ENCODE assay signal across 12 cellular contexts in genomic region chr11:19577391-19577831, GRCh38.
DNase-seq lines count a peak whose midpoint lies in the region; ATAC-seq and TF ChIP-seq lines count a peak whose summit lies in the region.
"Had no signal": no experiment of that assay in that cellular context is flagged by ENCODE, and none has a peak within 500 bp of the region (broad histone marks: within the 10 kb centered on the region; RNA-seq: fewer than 3 reads in every experiment).

No MANE protein-coding gene starts in this region.

- no peak overlapping the region for H3K9ac ChIP-seq in smooth muscle cell (ENCODE audit: low read depth)

- H3K79me2 ChIP-seq in smooth muscle cell (ENCODE audit: low read depth), result no peaks in the 10 kb centered on the region

- no peaks in the 10 kb centered on the region for H3F3A ChIP-seq in smooth muscle cell (ENCODE audit: low read depth)

- peak overlapping the region; percentile 51 for H3K4me2 ChIP-seq in smooth muscle cell

- DNase-seq in HFFc6, result no peak
- DNase-seq in chondrocyte (ENCODE audit: low spot score), result no peak
- DNase-seq in left lobe of liver (ENCODE audit: low spot score), result peak; percentile 21
- no peak for DNase-seq in smooth muscle cell (lab: John Stamatoyannopoulos, UW; ENCODE audit: unreplicated experiment)
- no peak for DNase-seq in activated naive CD8-positive, alpha-beta T cell treated with anti-CD3 and anti-CD28 coated beads for 36 hours
- no peak for DNase-seq in NCI-H524 treated with DMSO at 0.1 percent for 48 hours (lab: John Stamatoyannopoulos, UW)
- DNase-seq in activated CD8-positive, alpha-beta T cell treated with anti-CD3 and anti-CD28 coated beads, Interleukin-2, amount 10 ng/mL, durations not matched to agents 7 days and 5 days, result no peak
- DNase-seq: CD8-positive, alpha-beta memory T cell; NCI-H69; stimulated activated naive CD4-positive, alpha-beta T cell treated with Interleukin-2 at 50 U/mL for 16 hours; T-helper 17 cell had no signal

- H4K20me1 ChIP-seq in smooth muscle cell (ENCODE audit: low read depth), result no peaks in the 10 kb centered on the region

- POLR2A ChIA-PET in activated CD8-positive, alpha-beta T cell treated with anti-CD3 and anti-CD28 coated beads, Interleukin-2, amount 10 ng/mL, durations not matched to agents 7 days and 5 days (lab: Charles Lee), result no interaction called here

- peak overlapping the region; percentile 81 for H3K27ac Mint-ChIP-seq in HFFc6
- H3K27ac Mint-ChIP-seq in chondrocyte (ENCODE audit: unreplicated experiment), result peak overlapping the region; percentile 93
- H3K27ac Mint-ChIP-seq in activated naive CD8-positive, alpha-beta T cell treated with anti-CD3 and anti-CD28 coated beads for 36 hours, result no peak overlapping the region
- H3K27ac Mint-ChIP-seq in activated CD8-positive, alpha-beta T cell treated with anti-CD3 and anti-CD28 coated beads, Interleukin-2, amount 10 ng/mL, durations not matched to agents 7 days and 5 days, result no peak overlapping the region
- H3K27ac Mint-ChIP-seq: T-helper 17 cell had no signal

- H3K36me3 ChIP-seq in smooth muscle cell (ENCODE audit: low read depth), result no peaks in the 10 kb centered on the region

- ATAC-seq in left lobe of liver (peak; percentile 49), HG02571 (IDR thresholded peaks at IDR 0.05; ENCODE audit: unreplicated experiment) (no peak)
- no peak for ATAC-seq in activated CD8-positive, alpha-beta T cell treated with anti-CD3 and anti-CD28 coated beads, Interleukin-2, amount 10 ng/mL, durations not matched to agents 7 days and 5 days
- ATAC-seq: T-helper 17 cell had no signal

- no peaks in the 10 kb centered on the region; the same call in none of the 2 replicates for H3K27me3 Mint-ChIP-seq in HFFc6 (ENCODE audit: insufficient read depth)
- H3K27me3 Mint-ChIP-seq in chondrocyte (ENCODE audit: low read depth), result peaks cover 1% of the 10 kb centered on the region
- H3K27me3 Mint-ChIP-seq in activated naive CD8-positive, alpha-beta T cell treated with anti-CD3 and anti-CD28 coated beads for 36 hours, result no peaks in the 10 kb centered on the region
- H3K27me3 Mint-ChIP-seq in activated CD8-positive, alpha-beta T cell treated with anti-CD3 and anti-CD28 coated beads, Interleukin-2, amount 10 ng/mL, durations not matched to agents 7 days and 5 days (ENCODE audit: low read depth), result no peaks in the 10 kb centered on the region
- H3K27me3 Mint-ChIP-seq: T-helper 17 cell had no signal

- no peaks in the 10 kb centered on the region for H3K9me3 ChIP-seq in smooth muscle cell (replicated peaks; ENCODE audit: low read depth)

- no peak overlapping the region for H3K4me3 ChIP-seq in smooth muscle cell

- H3K4me1 Mint-ChIP-seq in HFFc6 (ENCODE audit: low read depth) (peaks cover 37% of the 10 kb centered on the region), chondrocyte (ENCODE audit: low read depth) (peaks cover 33% of the 10 kb centered on the region)
- H3K4me1 Mint-ChIP-seq in activated naive CD8-positive, alpha-beta T cell treated with anti-CD3 and anti-CD28 coated beads for 36 hours, result no peaks in the 10 kb centered on the region
- no peaks in the 10 kb centered on the region for H3K4me1 Mint-ChIP-seq in activated CD8-positive, alpha-beta T cell treated with anti-CD3 and anti-CD28 coated beads, Interleukin-2, amount 10 ng/mL, durations not matched to agents 7 days and 5 days (ENCODE audit: low read depth)
- H3K4me1 Mint-ChIP-seq: CD8-positive, alpha-beta memory T cell; T-helper 17 cell had no signal

- 70% methylated on average over 5 of the region's 5 CpGs for WGBS in smooth muscle cell (ENCODE audit: low lambda C conversion rate)

- H3K9me3 Mint-ChIP-seq in HFFc6, result no peaks in the 10 kb centered on the region
- H3K9me3 Mint-ChIP-seq in chondrocyte (ENCODE audit: low read depth), result no peaks in the 10 kb centered on the region
- H3K9me3 Mint-ChIP-seq in activated naive CD8-positive, alpha-beta T cell treated with anti-CD3 and anti-CD28 coated beads for 36 hours, result peaks cover 3% of the 10 kb centered on the region
- no peaks in the 10 kb centered on the region for H3K9me3 Mint-ChIP-seq in activated CD8-positive, alpha-beta T cell treated with anti-CD3 and anti-CD28 coated beads, Interleukin-2, amount 10 ng/mL, durations not matched to agents 7 days and 5 days (ENCODE audit: insufficient read depth)
- H3K9me3 Mint-ChIP-seq: CD8-positive, alpha-beta memory T cell had no signal

- H3K4me1 ChIP-seq in smooth muscle cell (ENCODE audit: low read depth), result peaks cover 18% of the 10 kb centered on the region

- H3K27me3 ChIP-seq in smooth muscle cell (ENCODE audit: low read depth), result no peaks in the 10 kb centered on the region

- H3K4me3 Mint-ChIP-seq in HFFc6 (peak overlapping the region; percentile 72), chondrocyte (ENCODE audit: unreplicated experiment) (peak overlapping the region; percentile 42)
- no peak overlapping the region for H3K4me3 Mint-ChIP-seq in activated naive CD8-positive, alpha-beta T cell treated with anti-CD3 and anti-CD28 coated beads for 36 hours
- no peak overlapping the region for H3K4me3 Mint-ChIP-seq in activated CD8-positive, alpha-beta T cell treated with anti-CD3 and anti-CD28 coated beads, Interleukin-2, amount 10 ng/mL, durations not matched to agents 7 days and 5 days
- H3K4me3 Mint-ChIP-seq: CD8-positive, alpha-beta memory T cell; T-helper 17 cell had no signal

- TF ChIP-seq CTCF in HFFc6 (IDR thresholded peaks at IDR 0.05), result no peak
- no peak for TF ChIP-seq CTCF in chondrocyte (IDR thresholded peaks at IDR 0.05)
- no peak for TF ChIP-seq CTCF in smooth muscle cell (IDR thresholded peaks at IDR 0.05; ENCODE audit: borderline replicate concordance, insufficient read depth, poor library complexity, severe bottlenecking)

- H2AFZ ChIP-seq in smooth muscle cell (ENCODE audit: low read depth), result no peak overlapping the region

- CTCF ChIA-PET in activated CD8-positive, alpha-beta T cell treated with anti-CD3 and anti-CD28 coated beads, Interleukin-2, amount 10 ng/mL, durations not matched to agents 7 days and 5 days (lab: Charles Lee), result no interaction called here

- H3K27ac ChIP-seq in smooth muscle cell (ENCODE audit: low read depth), result peak overlapping the region; percentile 26

- H3K36me3 Mint-ChIP-seq in HFFc6 (ENCODE audit: low read depth) (no peaks in the 10 kb centered on the region), chondrocyte (ENCODE audit: low read depth) (no peaks in the 10 kb centered on the region)
- H3K36me3 Mint-ChIP-seq in activated naive CD8-positive, alpha-beta T cell treated with anti-CD3 and anti-CD28 coated beads for 36 hours, result no peaks in the 10 kb centered on the region
- H3K36me3 Mint-ChIP-seq in activated CD8-positive, alpha-beta T cell treated with anti-CD3 and anti-CD28 coated beads, Interleukin-2, amount 10 ng/mL, durations not matched to agents 7 days and 5 days (ENCODE audit: low read depth), result no peaks in the 10 kb centered on the region
- H3K36me3 Mint-ChIP-seq: CD8-positive, alpha-beta memory T cell had no signal

Comparison
In these comparisons a context has a peak if more than half of its experiments do, and no peak if none do; other contexts are left out.
1. H3K27ac Mint-ChIP-seq: peak in HFFc6 (single experiment) and chondrocyte (single experiment); none in activated naive CD8-positive, alpha-beta T cell treated with anti-CD3 and anti-CD28 coated beads for 36 hours (single experiment) and activated CD8-positive, alpha-beta T cell treated with anti-CD3 and anti-CD28 coated beads, Interleukin-2, amount 10 ng/mL, durations not matched to agents 7 days and 5 days (single experiment).
2. H3K4me3 Mint-ChIP-seq: peak in HFFc6 (single experiment) and chondrocyte (single experiment); none in activated naive CD8-positive, alpha-beta T cell treated with anti-CD3 and anti-CD28 coated beads for 36 hours (single experiment) and activated CD8-positive, alpha-beta T cell treated with anti-CD3 and anti-CD28 coated beads, Interleukin-2, amount 10 ng/mL, durations not matched to agents 7 days and 5 days (single experiment).